15 cellular contexts compared by ENCODE assay signal in genomic region chr6:71127374-71127773, GRCh38.
"Had no signal": no experiment of that assay in that cellular context is flagged by ENCODE, and none has a peak within 500 bp of the region (broad histone marks: within the 10 kb centered on the region; RNA-seq: fewer than 3 reads in every experiment).

No MANE protein-coding gene starts in this region.

- H3K79me2 ChIP-seq: parathyroid adenoma had no signal

- H3K4me3 Mint-ChIP-seq: activated naive CD8-positive, alpha-beta T cell treated with anti-CD3 and anti-CD28 coated beads, Interleukin-2, amount 10 ng/mL, durations not matched to agents 7 days and 5 days; activated T-cell treated with anti-CD3 and anti-CD28 coated beads, Interleukin-2, amount 50 U/mL, for 4 hours; mesothelial cell of epicardium; neural crest cell; T-helper 2 cell treated with Interferon-gamma antibody and Interleukin-4, amounts not matched to agents 5 μg/mL and 100 μg/mL, for 36 hours had no signal

- H3K27me3 Mint-ChIP-seq: activated naive CD8-positive, alpha-beta T cell treated with anti-CD3 and anti-CD28 coated beads, Interleukin-2, amount 10 ng/mL, durations not matched to agents 7 days and 5 days had no signal

- H3K36me3 ChIP-seq: ascending aorta, gastroesophageal sphincter, thyroid gland, uterus had no signal

- H3K9ac ChIP-seq: parathyroid adenoma had no signal

- H3K27ac ChIP-seq: ascending aorta, coronary artery, gastroesophageal sphincter, parathyroid adenoma, skin epidermis, thyroid gland, uterus had no signal

- H3K4me1 Mint-ChIP-seq: activated naive CD8-positive, alpha-beta T cell treated with anti-CD3 and anti-CD28 coated beads, Interleukin-2, amount 10 ng/mL, durations not matched to agents 7 days and 5 days; mesothelial cell of epicardium; neural crest cell had no signal

- H3K9me3 Mint-ChIP-seq: activated naive CD8-positive, alpha-beta T cell treated with anti-CD3 and anti-CD28 coated beads, Interleukin-2, amount 10 ng/mL, durations not matched to agents 7 days and 5 days; T-helper 2 cell treated with Interferon-gamma antibody and Interleukin-4, amounts not matched to agents 5 μg/mL and 100 μg/mL, for 36 hours had no signal

- H2AFZ ChIP-seq: parathyroid adenoma had no signal

- H3K27ac Mint-ChIP-seq: activated naive CD8-positive, alpha-beta T cell treated with anti-CD3 and anti-CD28 coated beads, Interleukin-2, amount 10 ng/mL, durations not matched to agents 7 days and 5 days; mesothelial cell of epicardium; T-helper 2 cell treated with Interferon-gamma antibody and Interleukin-4, amounts not matched to agents 5 μg/mL and 100 μg/mL, for 36 hours had no signal

- H3K27me3 ChIP-seq: ascending aorta, gastroesophageal sphincter, thyroid gland, uterus had no signal

- DNase-seq: activated CD4-positive, alpha-beta T cell treated with anti-CD3 and anti-CD28 coated beads, Interleukin-2, amount 50 U/mL, for 4 hours; activated CD4-positive, CD25-positive, alpha-beta regulatory T cell treated with anti-CD3 and anti-CD28 coated beads, Interleukin-2, amount 50 U/mL, for 72 hours; activated naive CD8-positive, alpha-beta T cell treated with anti-CD3 and anti-CD28 coated beads, Interleukin-2, amount 10 ng/mL, durations not matched to agents 7 days and 5 days; activated T-cell treated with anti-CD3 and anti-CD28 coated beads, Interleukin-2, amount 50 U/mL, for 4 hours; effector CD8-positive, alpha-beta T cell; thyroid gland; uterus had no signal

- ATAC-seq: activated T-cell treated with anti-CD3 and anti-CD28 coated beads, Interleukin-2, amount 50 U/mL, for 4 hours; gastroesophageal sphincter had no signal

- H3K4me1 ChIP-seq: ascending aorta, gastroesophageal sphincter, parathyroid adenoma, thyroid gland, uterus had no signal

- H3K36me3 Mint-ChIP-seq: activated naive CD8-positive, alpha-beta T cell treated with anti-CD3 and anti-CD28 coated beads, Interleukin-2, amount 10 ng/mL, durations not matched to agents 7 days and 5 days; mesothelial cell of epicardium had no signal

- H3K9me3 ChIP-seq: ascending aorta, thyroid gland, uterus had no signal

- H3K4me3 ChIP-seq: ascending aorta, coronary artery, gastroesophageal sphincter, skin epidermis, thyroid gland, uterus had no signal
